ENCODE assay signal across 9 cellular contexts in the genomic region with DNA sequence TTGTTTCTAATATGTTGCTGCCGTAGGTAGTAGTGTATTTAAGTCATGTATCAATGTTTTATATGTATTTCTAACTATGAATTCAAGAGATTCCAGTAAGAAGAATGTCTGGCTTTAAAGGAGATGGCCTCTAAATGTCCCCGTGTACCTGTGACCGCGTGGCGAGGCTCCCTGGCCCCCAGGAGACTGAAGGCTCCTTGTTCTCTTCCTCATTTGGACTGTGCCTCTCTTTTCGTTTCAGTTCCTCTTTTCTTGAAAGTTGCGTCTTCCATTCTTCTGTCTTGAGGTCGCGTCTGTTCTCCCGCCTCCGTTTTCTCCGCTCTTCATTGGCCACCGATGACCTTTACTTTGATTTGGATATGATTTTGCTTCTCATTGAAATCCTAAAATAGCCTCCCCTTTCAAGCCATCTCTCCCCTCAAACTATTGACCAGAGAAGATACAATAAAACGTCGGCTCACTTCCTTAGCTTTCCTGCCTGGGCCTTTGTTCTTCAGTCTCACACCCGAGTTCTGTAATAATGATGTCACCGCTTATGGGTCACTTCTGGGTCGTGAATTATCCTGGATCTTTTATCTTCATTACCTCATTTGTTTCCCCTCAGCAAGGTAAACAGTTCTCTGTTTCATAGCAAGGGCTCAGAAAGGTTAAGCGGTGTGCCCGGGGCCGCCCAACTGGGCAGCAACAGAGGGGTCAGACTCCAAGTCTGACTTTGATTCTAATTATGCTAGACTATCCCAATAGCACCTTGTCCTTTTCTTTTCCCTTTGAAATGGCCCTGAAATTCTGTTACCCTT. TPM values are rescaled to one million over a fixed set of nuclear protein-coding genes. Genes with fewer than 3 reads are reported as not detected.
A peak's percentile ranks its signal among the peaks of the same experiment; 100 is the strongest.
DNase-seq lines count a peak whose midpoint lies in the region; ATAC-seq and TF ChIP-seq lines count a peak whose summit lies in the region.
"Had no signal": no experiment of that assay in that cellular context is flagged by ENCODE, and none has a peak within 500 bp of the region (broad histone marks: within the 10 kb centered on the region; RNA-seq: fewer than 3 reads in every experiment).

No MANE protein-coding gene starts in this region.

- no peak overlapping the region for H3K27ac Mint-ChIP-seq in activated T-cell treated with anti-CD3 and anti-CD28 coated beads, Interleukin-2, amount 50 U/mL, for 72 hours
- H3K27ac Mint-ChIP-seq: nephron had no signal

- peaks cover 0 to 10% of the 10 kb centered on the region in 2 donors for H3K36me3 Mint-ChIP-seq in activated T-cell treated with anti-CD3 and anti-CD28 coated beads, Interleukin-2, amount 50 U/mL, for 72 hours (ENCODE audit: insufficient read depth in 2 of 2)

- DNase-seq in GM20000 (ENCODE audit: low spot score) (peak; percentile 88), glomerular endothelial cell (ENCODE audit: extremely low read depth, low read depth, low spot score) (peak; percentile 4), NCI-H1436 (lab: John Stamatoyannopoulos, UW) (no peak), GM03348 (ENCODE audit: low spot score) (no peak), AG20443 (ENCODE audit: low spot score) (no peak)
- DNase-seq in activated T-cell treated with anti-CD3 and anti-CD28 coated beads, Interleukin-2, amount 50 U/mL, for 72 hours: no peak

- TF ChIP-seq POLR2A in GM10847 (IDR thresholded peaks at IDR 0.05; ENCODE audit: extremely low read depth, insufficient read length): peak; percentile 41

- no peaks in the 10 kb centered on the region for H3K27me3 Mint-ChIP-seq in activated T-cell treated with anti-CD3 and anti-CD28 coated beads, Interleukin-2, amount 50 U/mL, for 72 hours (ENCODE audit: low read depth)

- peak; percentile 76 for ATAC-seq in HG03469 (IDR thresholded peaks at IDR 0.05; ENCODE audit: unreplicated experiment)
- ATAC-seq in activated T-cell treated with anti-CD3 and anti-CD28 coated beads, Interleukin-2, amount 50 U/mL, for 72 hours (replicated peaks in 1 of 2): no peak

- H3K9me3 Mint-ChIP-seq in activated T-cell treated with anti-CD3 and anti-CD28 coated beads, Interleukin-2, amount 50 U/mL, for 72 hours: no peaks in the 10 kb centered on the region
- H3K9me3 Mint-ChIP-seq: nephron had no signal

- H3K4me3 Mint-ChIP-seq in activated T-cell treated with anti-CD3 and anti-CD28 coated beads, Interleukin-2, amount 50 U/mL, for 72 hours: no peak overlapping the region
- H3K4me3 Mint-ChIP-seq: nephron had no signal

- no peaks in the 10 kb centered on the region for H3K4me1 Mint-ChIP-seq in activated T-cell treated with anti-CD3 and anti-CD28 coated beads, Interleukin-2, amount 50 U/mL, for 72 hours (ENCODE audit: low read depth)
- H3K4me1 Mint-ChIP-seq: nephron had no signal

- no peak for TF ChIP-seq CTCF in GM20000 (IDR thresholded peaks at IDR 0.05; ENCODE audit: extremely low read depth, missing control alignments)

RNA-seq across cellular contexts. Expression of a gene that starts 28.7 kb away (rescaled TPM):
- 79.4 and 85.8 TPM in 2 replicates for total RNA-seq in glomerular endothelial cell
- total RNA-seq in activated T-cell treated with anti-CD3 and anti-CD28 coated beads, Interleukin-2, amount 50 U/mL, for 72 hours: 10 to 100 TPM; 67.7 to 69.8 TPM

Comparison
In these comparisons a context has a peak if more than half of its experiments do, and no peak if none do; other contexts are left out.
1. DNase-seq: peak in GM20000 (single experiment) and glomerular endothelial cell (single experiment); none in NCI-H1436 (single experiment), GM03348 (single experiment), activated T-cell treated with anti-CD3 and anti-CD28 coated beads, Interleukin-2, amount 50 U/mL, for 72 hours (0 of 2) and AG20443 (single experiment).